7 cellular contexts compared by ENCODE assay signal in the genomic region with DNA sequence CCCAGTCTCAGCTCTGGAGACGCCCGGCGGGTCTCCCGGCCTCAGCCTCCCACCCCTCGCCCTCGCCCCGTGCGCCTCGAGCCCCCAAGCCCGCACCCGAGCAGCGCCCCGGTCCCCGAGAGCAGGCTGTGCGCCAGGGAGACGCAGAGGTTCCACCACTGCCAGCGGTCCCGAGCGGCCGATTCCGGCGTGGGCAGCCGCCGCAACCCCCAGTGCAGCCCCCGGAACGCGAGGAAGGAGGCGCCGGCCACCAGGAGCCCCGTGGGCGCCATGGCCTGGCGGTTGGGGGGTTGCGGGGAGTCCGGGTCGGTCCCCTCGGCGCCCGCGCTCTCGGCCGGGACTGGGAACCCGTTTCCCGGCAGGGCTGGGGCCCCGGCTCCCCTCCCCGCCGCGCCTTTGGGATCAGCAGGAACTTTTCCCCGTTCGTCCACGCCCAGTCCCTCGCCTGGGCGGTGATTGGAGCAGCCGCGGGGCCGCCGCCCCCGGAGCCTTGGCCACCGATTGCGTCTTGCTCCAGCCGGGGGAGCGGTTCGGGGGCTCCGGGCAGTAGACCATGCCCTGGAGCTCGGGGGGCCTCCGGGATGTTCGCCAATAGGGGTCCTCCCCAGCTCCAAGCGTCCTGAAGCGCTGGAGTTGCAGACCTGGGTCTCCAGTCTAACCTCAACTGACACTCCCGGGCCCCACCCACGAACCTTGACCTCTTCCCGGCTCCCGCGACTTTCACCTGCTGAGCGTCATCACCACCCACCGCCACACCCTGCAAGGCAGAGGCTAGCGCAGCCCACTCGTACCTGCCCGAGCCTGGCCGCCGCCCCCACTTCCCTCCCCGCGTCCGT. TPM values are rescaled to one million over a fixed set of nuclear protein-coding genes. Genes with fewer than 3 reads are reported as not detected.
DNase-seq lines count a peak whose midpoint lies in the region; FAIRE-seq and TF ChIP-seq lines count a peak whose summit lies in the region.

A gene with protein sequence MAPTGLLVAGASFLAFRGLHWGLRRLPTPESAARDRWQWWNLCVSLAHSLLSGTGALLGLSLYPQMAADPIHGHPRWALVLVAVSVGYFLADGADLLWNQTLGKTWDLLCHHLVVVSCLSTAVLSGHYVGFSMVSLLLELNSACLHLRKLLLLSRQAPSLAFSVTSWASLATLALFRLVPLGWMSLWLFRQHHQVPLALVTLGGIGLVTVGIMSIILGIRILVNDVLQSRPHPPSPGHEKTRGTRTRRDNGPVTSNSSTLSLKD (minus strand): TSS at position 407 of the 836 bp plus-strand sequence. CDS start 135 bp downstream, at position 272.

- H3K4me1 ChIP-seq in keratinocyte (ENCODE audit: control insufficient read depth, extremely low read depth, insufficient read depth, low read length): peaks cover 30% of the 10 kb centered on the region

- peak within 1 kb of the TSS; percentile 65 for H3K9ac ChIP-seq in keratinocyte (ENCODE audit: control insufficient read depth, extremely low read depth, insufficient read depth, low read length)

- peaks cover 30% of the 10 kb centered on the region for H3K79me2 ChIP-seq in keratinocyte (ENCODE audit: control insufficient read depth, insufficient read depth, low read length)

- DNase-seq in GM04504 (ENCODE audit: low read depth) (peak; percentile 52), NCI-H69 (lab: John Stamatoyannopoulos, UW) (peak; percentile 57), bronchial epithelial cell (ENCODE audit: low read depth) (peak; percentile 59), keratinocyte (ENCODE audit: low read depth, low spot score) (no peak), cerebellar nuclear complex (lab: John Stamatoyannopoulos, UW) (no peak)
- peak; percentile 42 for DNase-seq in stimulated activated CD8-positive, alpha-beta memory T cell treated with anti-CD3 and anti-CD28 coated beads, Interleukin-4, amount 100 ng/mL, for 48 hours
- no peak for DNase-seq in activated CD4-positive, CD25-positive, alpha-beta regulatory T cell (lab: John Stamatoyannopoulos, UW)

- H2AFZ ChIP-seq in keratinocyte (ENCODE audit: control insufficient read depth, low read length): peak within 1 kb of the TSS; percentile 21

- dilution Hi-C loops in keratinocyte (cut with MboI; ENCODE audit: extremely low pct_ligation_motif_present, low sequenced_read_pairs): no loop called here

- H3K27me3 ChIP-seq in bronchial epithelial cell (ENCODE audit: control insufficient read depth, insufficient read depth, low read length): no peaks in the 10 kb centered on the region
- H3K27me3 ChIP-seq in keratinocyte (ENCODE audit: control insufficient read depth, extremely low read depth, insufficient read depth, low read length): no peaks in the 10 kb centered on the region

- H3K4me3 ChIP-seq in bronchial epithelial cell (ENCODE audit: low read depth, low read length) (peak within 1 kb of the TSS; percentile 75), keratinocyte (ENCODE audit: control insufficient read depth in 2 of 3, extremely low read depth in 1 of 3, insufficient read depth in 2 of 3, low read depth in 1 of 3, low read length in 3 of 3) (peak within 1 kb of the TSS; percentile 50 to 57 (median 52))

- H3K4me2 ChIP-seq in keratinocyte (ENCODE audit: control insufficient read depth, extremely low read depth, insufficient read depth, low read depth, low read length): peak within 1 kb of the TSS; percentile 57

- FAIRE-seq in bronchial epithelial cell (lab: Jason Lieb, UNC): no peak
- no peak for FAIRE-seq in keratinocyte (lab: Jason Lieb, UNC)

- peaks cover 32% of the 10 kb centered on the region for H4K20me1 ChIP-seq in keratinocyte (ENCODE audit: control insufficient read depth, extremely low read depth, insufficient read depth, low read length)

- no peaks in the 10 kb centered on the region for H3K9me1 ChIP-seq in keratinocyte (ENCODE audit: control insufficient read depth, extremely low read depth, insufficient read depth, low read length)

- no peaks in the 10 kb centered on the region for H3K9me3 ChIP-seq in keratinocyte (ENCODE audit: control insufficient read depth, low read depth, low read length)

- H3K27ac ChIP-seq in keratinocyte (ENCODE audit: control insufficient read depth, insufficient read depth, low read length): peak within 1 kb of the TSS; percentile 4

- H3K36me3 ChIP-seq in bronchial epithelial cell (ENCODE audit: control insufficient read depth, insufficient read depth, low read length): peaks cover 29% of the 10 kb centered on the region
- peaks cover 23 to 25% of the 10 kb centered on the region in 2 experiments for H3K36me3 ChIP-seq in keratinocyte (ENCODE audit: control insufficient read depth in 2 of 2, extremely low read depth in 1 of 2, insufficient read depth in 2 of 2, low read length in 2 of 2)

- no peak for TF ChIP-seq CTCF in bronchial epithelial cell (IDR thresholded peaks at IDR 0.05; ENCODE audit: insufficient read depth, low read length, severe bottlenecking)
- no peak for TF ChIP-seq CTCF in keratinocyte (optimal IDR thresholded peaks at IDR 0.05 in 1 of 3, IDR thresholded peaks at IDR 0.05 in 1 of 3, conservative IDR thresholded peaks at IDR 0.05 in 1 of 3; ENCODE audit: extremely low read depth in 1 of 3, insufficient read depth in 2 of 3, low read length in 3 of 3)

RNA-seq across cellular contexts. Expression of the gene that starts here (rescaled TPM):
- total RNA-seq in bronchial epithelial cell: 4.5 and 19.1 TPM in 2 replicates
- polyA plus RNA-seq in keratinocyte: 0.75 to 1.1 TPM (median 0.76 TPM) in 3 replicates
- polyA plus RNA-seq in keratinocyte (2011; ENCODE audit: low read depth): 10.0 TPM
- polyA plus RNA-seq in keratinocyte (2011; cell fraction: cytosol; rRNA removed): 1.00 and 1.1 TPM in 2 replicates
- polyA plus RNA-seq in keratinocyte (2011; cell fraction: nucleus; rRNA removed): 2.1 and 2.6 TPM in 2 replicates
- 1.3 and 3.5 TPM in 2 replicates for polyA plus RNA-seq in keratinocyte (2012; ENCODE audit: low replicate concordance)
- 0.48 to 2.2 TPM (median 0.95 TPM) in 3 replicates for polyA minus RNA-seq in keratinocyte
- polyA minus RNA-seq in keratinocyte (2011; cell fraction: cytosol; rRNA and poly(A)+ RNA removed): 1.3 TPM
- 0.84 and 2.0 TPM in 2 replicates for polyA minus RNA-seq in keratinocyte (2011; cell fraction: nucleus; rRNA and poly(A)+ RNA removed)

Comparison
In these comparisons a context has a peak if more than half of its experiments do, and no peak if none do; other contexts are left out.
1. DNase-seq: peak in GM04504 (single experiment), NCI-H69 (single experiment), bronchial epithelial cell (single experiment) and stimulated activated CD8-positive, alpha-beta memory T cell treated with anti-CD3 and anti-CD28 coated beads, Interleukin-4, amount 100 ng/mL, for 48 hours (single experiment); none in keratinocyte (single experiment), activated CD4-positive, CD25-positive, alpha-beta regulatory T cell (0 of 4) and cerebellar nuclear complex (0 of 2).